1 cellular context compared by ENCODE assay signal in genomic region chr9:121737481-121737931, GRCh38.
A peak's percentile ranks its signal among the peaks of the same experiment; 100 is the strongest.
TF ChIP-seq lines count a peak whose summit lies in the region.

No MANE protein-coding gene starts in this region.

TF ChIP-seq in HepG2, 621 proteins besides CTCF, POLR2A, EP300 and RAD21 (continued from another document and continues in another):
- peak; percentile 71; the same call in 1 of the 2 replicates for TF ChIP-seq ZNF687 (CRISPR knock-in tag; IDR thresholded peaks at IDR 0.05)
- TF ChIP-seq ZIK1 (CRISPR knock-in tag; IDR thresholded peaks at IDR 0.05; ENCODE audit: borderline replicate concordance, low read depth): no peak
- no peak for TF ChIP-seq MBD4 (IDR thresholded peaks at IDR 0.05; ENCODE audit: borderline replicate concordance, low read length)
- no peak for TF ChIP-seq DRAP1 (CRISPR knock-in tag; IDR thresholded peaks at IDR 0.05)
- TF ChIP-seq CHCHD3 (CRISPR knock-in tag; IDR thresholded peaks at IDR 0.05): no peak
- TF ChIP-seq HBP1 (CRISPR knock-in tag; IDR thresholded peaks at IDR 0.05; ENCODE audit: low read depth): no peak
- TF ChIP-seq JUN (CRISPR knock-in tag; IDR thresholded peaks at IDR 0.05): no peak
- TF ChIP-seq ZNF564 (CRISPR knock-in tag; IDR thresholded peaks at IDR 0.05): no peak
- TF ChIP-seq HOXA5 (CRISPR knock-in tag; IDR thresholded peaks at IDR 0.05): no peak
- TF ChIP-seq TAF15 (IDR thresholded peaks at IDR 0.05; ENCODE audit: low read depth, low read length, poor library complexity, severe bottlenecking): no peak
- no peak for TF ChIP-seq ZMYM2 (CRISPR knock-in tag; IDR thresholded peaks at IDR 0.05)
- no peak for TF ChIP-seq TRAFD1 (CRISPR knock-in tag; IDR thresholded peaks at IDR 0.05; ENCODE audit: borderline replicate concordance)
- TF ChIP-seq, protein P1, sequence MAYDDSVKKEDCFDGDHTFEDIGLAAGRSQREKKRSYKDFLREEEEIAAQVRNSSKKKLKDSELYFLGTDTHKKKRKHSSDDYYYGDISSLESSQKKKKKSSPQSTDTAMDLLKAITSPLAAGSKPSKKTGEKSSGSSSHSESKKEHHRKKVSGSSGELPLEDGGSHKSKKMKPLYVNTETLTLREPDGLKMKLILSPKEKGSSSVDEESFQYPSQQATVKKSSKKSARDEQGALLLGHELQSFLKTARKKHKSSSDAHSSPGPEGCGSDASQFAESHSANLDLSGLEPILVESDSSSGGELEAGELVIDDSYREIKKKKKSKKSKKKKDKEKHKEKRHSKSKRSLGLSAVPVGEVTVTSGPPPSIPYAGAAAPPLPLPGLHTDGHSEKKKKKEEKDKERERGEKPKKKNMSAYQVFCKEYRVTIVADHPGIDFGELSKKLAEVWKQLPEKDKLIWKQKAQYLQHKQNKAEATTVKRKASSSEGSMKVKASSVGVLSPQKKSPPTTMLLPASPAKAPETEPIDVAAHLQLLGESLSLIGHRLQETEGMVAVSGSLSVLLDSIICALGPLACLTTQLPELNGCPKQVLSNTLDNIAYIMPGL (CRISPR knock-in tag; IDR thresholded peaks at IDR 0.05; ENCODE audit: borderline replicate concordance in 1 of 2, low read depth in 1 of 2): peak in 1 of 2 experiments; percentile 36; a peak in 1 of 4 replicates
- TF ChIP-seq, protein P2, sequence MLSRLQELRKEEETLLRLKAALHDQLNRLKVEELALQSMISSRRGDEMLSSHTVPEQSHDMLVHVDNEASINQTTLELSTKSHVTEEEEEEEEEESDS (CRISPR knock-in tag; IDR thresholded peaks at IDR 0.05; ENCODE audit: borderline replicate concordance): 0 out of 2 replicates have a peak, but pooled peaks have one; percentile 35
- TF ChIP-seq TOE1 (CRISPR knock-in tag; IDR thresholded peaks at IDR 0.05): no peak
- TF ChIP-seq, protein P3, sequence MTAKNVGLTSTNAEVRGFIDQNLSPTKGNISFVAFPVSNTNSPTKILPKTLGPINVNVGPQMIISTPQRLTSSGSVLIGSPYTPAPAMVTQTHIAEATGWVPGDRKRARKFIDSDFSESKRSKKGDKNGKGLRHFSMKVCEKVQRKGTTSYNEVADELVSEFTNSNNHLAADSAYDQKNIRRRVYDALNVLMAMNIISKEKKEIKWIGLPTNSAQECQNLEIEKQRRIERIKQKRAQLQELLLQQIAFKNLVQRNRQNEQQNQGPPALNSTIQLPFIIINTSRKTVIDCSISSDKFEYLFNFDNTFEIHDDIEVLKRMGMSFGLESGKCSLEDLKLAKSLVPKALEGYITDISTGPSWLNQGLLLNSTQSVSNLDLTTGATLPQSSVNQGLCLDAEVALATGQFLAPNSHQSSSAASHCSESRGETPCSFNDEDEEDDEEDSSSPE (CRISPR knock-in tag; IDR thresholded peaks at IDR 0.05): no peak
- no peak for TF ChIP-seq NR3C1 (CRISPR knock-in tag; IDR thresholded peaks at IDR 0.05)
- TF ChIP-seq ZBTB20 (CRISPR knock-in tag; IDR thresholded peaks at IDR 0.05; ENCODE audit: borderline replicate concordance, low read depth): peak; percentile 41; the same call in 1 of the 2 replicates
- peak; percentile 52; the same call in 1 of the 2 replicates for TF ChIP-seq ZNF501 (CRISPR knock-in tag; IDR thresholded peaks at IDR 0.05)
- no peak for TF ChIP-seq ZNF775 (CRISPR knock-in tag; IDR thresholded peaks at IDR 0.05; ENCODE audit: borderline replicate concordance)
- no peak for TF ChIP-seq ATF6 (CRISPR knock-in tag; conservative IDR thresholded peaks at IDR 0.05)
- TF ChIP-seq, protein P4, sequence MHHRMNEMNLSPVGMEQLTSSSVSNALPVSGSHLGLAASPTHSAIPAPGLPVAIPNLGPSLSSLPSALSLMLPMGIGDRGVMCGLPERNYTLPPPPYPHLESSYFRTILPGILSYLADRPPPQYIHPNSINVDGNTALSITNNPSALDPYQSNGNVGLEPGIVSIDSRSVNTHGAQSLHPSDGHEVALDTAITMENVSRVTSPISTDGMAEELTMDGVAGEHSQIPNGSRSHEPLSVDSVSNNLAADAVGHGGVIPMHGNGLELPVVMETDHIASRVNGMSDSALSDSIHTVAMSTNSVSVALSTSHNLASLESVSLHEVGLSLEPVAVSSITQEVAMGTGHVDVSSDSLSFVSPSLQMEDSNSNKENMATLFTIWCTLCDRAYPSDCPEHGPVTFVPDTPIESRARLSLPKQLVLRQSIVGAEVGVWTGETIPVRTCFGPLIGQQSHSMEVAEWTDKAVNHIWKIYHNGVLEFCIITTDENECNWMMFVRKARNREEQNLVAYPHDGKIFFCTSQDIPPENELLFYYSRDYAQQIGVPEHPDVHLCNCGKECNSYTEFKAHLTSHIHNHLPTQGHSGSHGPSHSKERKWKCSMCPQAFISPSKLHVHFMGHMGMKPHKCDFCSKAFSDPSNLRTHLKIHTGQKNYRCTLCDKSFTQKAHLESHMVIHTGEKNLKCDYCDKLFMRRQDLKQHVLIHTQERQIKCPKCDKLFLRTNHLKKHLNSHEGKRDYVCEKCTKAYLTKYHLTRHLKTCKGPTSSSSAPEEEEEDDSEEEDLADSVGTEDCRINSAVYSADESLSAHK (CRISPR knock-in tag; IDR thresholded peaks at IDR 0.05; ENCODE audit: borderline replicate concordance): no peak
- no peak for TF ChIP-seq ZNF883 (CRISPR knock-in tag; IDR thresholded peaks at IDR 0.05; ENCODE audit: not compliant biosample characterization)
- TF ChIP-seq ZNF615 (CRISPR knock-in tag; IDR thresholded peaks at IDR 0.05; ENCODE audit: borderline replicate concordance): no peak
- TF ChIP-seq ZNF547 (CRISPR knock-in tag; IDR thresholded peaks at IDR 0.05): peak; percentile 62
- no peak for TF ChIP-seq SMAD3 (CRISPR knock-in tag; IDR thresholded peaks at IDR 0.05)
- TF ChIP-seq SNAPC2 (CRISPR knock-in tag; IDR thresholded peaks at IDR 0.05): no peak
- no peak for TF ChIP-seq SNAI1 (CRISPR knock-in tag; IDR thresholded peaks at IDR 0.05; ENCODE audit: borderline replicate concordance)
- no peak for TF ChIP-seq TRIM22 (IDR thresholded peaks at IDR 0.05)
- TF ChIP-seq ZFP1 (CRISPR knock-in tag; IDR thresholded peaks at IDR 0.05): no peak
- TF ChIP-seq MEIS1 (CRISPR knock-in tag; IDR thresholded peaks at IDR 0.05; ENCODE audit: borderline replicate concordance): 0 out of 2 replicates have a peak, but pooled peaks have one; percentile 8
- no peak for TF ChIP-seq FOSL1 (CRISPR knock-in tag; IDR thresholded peaks at IDR 0.05; ENCODE audit: borderline replicate concordance)
- TF ChIP-seq BCL6 (CRISPR knock-in tag; IDR thresholded peaks at IDR 0.05): 0 out of 2 replicates have a peak, but pooled peaks have one; percentile 5
- no peak for TF ChIP-seq ZNF614 (CRISPR knock-in tag; IDR thresholded peaks at IDR 0.05; ENCODE audit: borderline replicate concordance)
- no peak for TF ChIP-seq ZNF275 (CRISPR knock-in tag; IDR thresholded peaks at IDR 0.05; ENCODE audit: borderline replicate concordance)
- no peak for TF ChIP-seq SMYD3 (CRISPR knock-in tag; IDR thresholded peaks at IDR 0.05)
- no peak for TF ChIP-seq ZNF607 (CRISPR knock-in tag; IDR thresholded peaks at IDR 0.05; ENCODE audit: borderline replicate concordance)
- peak; percentile 8; the same call in 1 of the 2 replicates for TF ChIP-seq KDM5B (CRISPR knock-in tag; IDR thresholded peaks at IDR 0.05; ENCODE audit: borderline replicate concordance)
- no peak for TF ChIP-seq ZBTB8A (CRISPR knock-in tag; IDR thresholded peaks at IDR 0.05; ENCODE audit: borderline replicate concordance, low read depth)
- TF ChIP-seq, protein P5, sequence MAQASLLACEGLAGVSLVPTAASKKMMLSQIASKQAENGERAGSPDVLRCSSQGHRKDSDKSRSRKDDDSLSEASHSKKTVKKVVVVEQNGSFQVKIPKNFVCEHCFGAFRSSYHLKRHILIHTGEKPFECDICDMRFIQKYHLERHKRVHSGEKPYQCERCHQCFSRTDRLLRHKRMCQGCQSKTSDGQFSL (CRISPR knock-in tag; IDR thresholded peaks at IDR 0.05): no peak
